Comparison of ENCODE assay signal across 19 cellular contexts in the genomic region with DNA sequence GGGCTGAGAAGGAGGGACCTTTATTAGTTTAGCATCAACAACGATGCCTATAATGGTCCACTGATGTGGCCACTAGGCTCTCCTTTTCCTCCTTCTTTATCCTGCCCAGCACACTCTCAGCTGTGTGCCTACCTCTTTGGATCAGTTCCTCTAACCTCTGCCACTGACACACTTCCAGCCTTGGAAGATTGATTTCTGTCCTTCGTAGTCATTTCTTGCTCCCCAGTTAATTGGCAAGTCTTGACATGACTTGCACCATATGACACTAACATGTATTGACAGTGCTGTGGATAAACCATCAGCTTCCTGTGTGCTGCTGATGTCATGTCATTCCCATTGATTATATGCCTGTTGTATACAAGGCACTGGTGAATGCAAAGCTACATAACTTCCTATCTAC.
DNase-seq lines count a peak whose midpoint lies in the region; ATAC-seq, FAIRE-seq and TF ChIP-seq lines count a peak whose summit lies in the region.
"Had no signal": no experiment of that assay in that cellular context is flagged by ENCODE, and none has a peak within 500 bp of the region (broad histone marks: within the 10 kb centered on the region; RNA-seq: fewer than 3 reads in every experiment).

No MANE protein-coding gene starts in this region.

- no peaks in the 10 kb centered on the region for H3K36me3 Mint-ChIP-seq in activated naive CD4-positive, alpha-beta T cell treated with anti-CD3 and anti-CD28 coated beads for 36 hours (ENCODE audit: low read depth)
- H3K36me3 Mint-ChIP-seq in activated naive CD4-positive, alpha-beta T cell treated with anti-CD3 and anti-CD28 coated beads, Interleukin-2, amount 10 ng/mL, durations not matched to agents 7 days and 5 days, result no peaks in the 10 kb centered on the region
- no peaks in the 10 kb centered on the region for H3K36me3 Mint-ChIP-seq in activated T-helper 17 cell treated with anti-CD3 and anti-CD28 coated beads, Interleukin-2, amount 50 U/mL, for 72 hours (ENCODE audit: low read depth)
- H3K36me3 Mint-ChIP-seq in activated T-helper 2 cell treated with anti-CD3 and anti-CD28 coated beads, Interferon-gamma antibody, Interleukin-2, Interleukin-4, amounts not matched to agents 10 μg/mL and 5 μg/mL and 100 μg/mL, durations not matched to agents 14 hours and 24 hours and 36 hours (ENCODE audit: low read depth), result no peaks in the 10 kb centered on the region

- no peaks in the 10 kb centered on the region for H3K9me3 ChIP-seq in osteoblast (ENCODE audit: low read depth, low read length)
- H3K9me3 ChIP-seq: A549, HAP-1 had no signal

- peak; percentile 23 for DNase-seq in activated naive CD4-positive, alpha-beta T cell treated with anti-CD3 and anti-CD28 coated beads for 36 hours
- no peak for DNase-seq in activated naive CD4-positive, alpha-beta T cell treated with anti-CD3 and anti-CD28 coated beads, Interleukin-2, amount 10 ng/mL, durations not matched to agents 7 days and 5 days
- DNase-seq in H54 (ENCODE audit: insufficient read length, low spot score), result no peak
- DNase-seq in osteoblast (ENCODE audit: insufficient read length, low spot score, missing footprints), result no peak
- no peak for DNase-seq in activated T-helper 2 cell treated with anti-CD3 and anti-CD28 coated beads, Interferon-gamma antibody, Interleukin-2, Interleukin-4, amounts not matched to agents 10 μg/mL and 5 μg/mL and 100 μg/mL, durations not matched to agents 14 hours and 24 hours and 36 hours (ENCODE audit: low spot score)
- DNase-seq in activated CD8-positive, alpha-beta memory T cell treated with anti-CD3 and anti-CD28 coated beads for 24 hours, result no peak
- no peak for DNase-seq in RKO (ENCODE audit: low spot score)
- DNase-seq: C1 segment of cervical spinal cord, DMS79 treated with DMSO at 0.1 percent for 48 hours, Karpas-422, MM.1S, NCI-H1092 treated with DMSO at 0.1 percent for 48 hours, NCI-H510A treated with DMSO at 0.1 percent for 48 hours, NCI-H82, PC-9 had no signal

- no peak overlapping the region for H3K4me3 ChIP-seq in osteoblast (ENCODE audit: insufficient read depth, low read length)
- H3K4me3 ChIP-seq: A549, HAP-1, PC-9 had no signal

- H3K4me1 ChIP-seq in osteoblast (ENCODE audit: insufficient read depth, low read length), result peaks cover 55% of the 10 kb centered on the region
- H3K4me1 ChIP-seq: HAP-1 had no signal

- no peaks in the 10 kb centered on the region for H4K20me1 ChIP-seq in osteoblast (ENCODE audit: insufficient read depth, low read length)

- H3K27me3 ChIP-seq in osteoblast (ENCODE audit: insufficient read depth, low read length), result no peaks in the 10 kb centered on the region

- CTCF ChIA-PET in activated naive CD4-positive, alpha-beta T cell treated with anti-CD3 and anti-CD28 coated beads for 36 hours (lab: Charles Lee), result interaction anchor here (0.6 kb wide), 1 partner anchor 585 kb away, joined by 3 read pairs; no protein-coding TSS in a partner anchor
- CTCF ChIA-PET in activated naive CD4-positive, alpha-beta T cell treated with anti-CD3 and anti-CD28 coated beads, Interleukin-2, amount 10 ng/mL, durations not matched to agents 7 days and 5 days (lab: Charles Lee), result no interaction called here

- TF ChIP-seq CTCF in osteoblast (IDR thresholded peaks at IDR 0.05; ENCODE audit: extremely low read depth, low read depth, low read length), result no peak

- peak overlapping the region; percentile 86 for H3K27ac ChIP-seq in osteoblast (ENCODE audit: low read depth, low read length)
- H3K27ac ChIP-seq: PC-9 had no signal

- no peaks in the 10 kb centered on the region for H3K27me3 Mint-ChIP-seq in activated naive CD4-positive, alpha-beta T cell treated with anti-CD3 and anti-CD28 coated beads for 36 hours (ENCODE audit: low read depth)
- H3K27me3 Mint-ChIP-seq in activated naive CD4-positive, alpha-beta T cell treated with anti-CD3 and anti-CD28 coated beads, Interleukin-2, amount 10 ng/mL, durations not matched to agents 7 days and 5 days, result no peaks in the 10 kb centered on the region
- H3K27me3 Mint-ChIP-seq in activated T-helper 17 cell treated with anti-CD3 and anti-CD28 coated beads, Interleukin-2, amount 50 U/mL, for 72 hours, result no peaks in the 10 kb centered on the region
- no peaks in the 10 kb centered on the region for H3K27me3 Mint-ChIP-seq in activated T-helper 2 cell treated with anti-CD3 and anti-CD28 coated beads, Interferon-gamma antibody, Interleukin-2, Interleukin-4, amounts not matched to agents 10 μg/mL and 5 μg/mL and 100 μg/mL, durations not matched to agents 14 hours and 24 hours and 36 hours (ENCODE audit: low read depth)

- H3K4me1 Mint-ChIP-seq in activated naive CD4-positive, alpha-beta T cell treated with anti-CD3 and anti-CD28 coated beads for 36 hours (ENCODE audit: low read depth), result peaks cover 21% of the 10 kb centered on the region
- H3K4me1 Mint-ChIP-seq in activated naive CD4-positive, alpha-beta T cell treated with anti-CD3 and anti-CD28 coated beads, Interleukin-2, amount 10 ng/mL, durations not matched to agents 7 days and 5 days, result peaks cover 11% of the 10 kb centered on the region
- H3K4me1 Mint-ChIP-seq in activated T-helper 17 cell treated with anti-CD3 and anti-CD28 coated beads, Interleukin-2, amount 50 U/mL, for 72 hours, result peaks cover 22% of the 10 kb centered on the region
- peaks cover 23% of the 10 kb centered on the region for H3K4me1 Mint-ChIP-seq in activated T-helper 2 cell treated with anti-CD3 and anti-CD28 coated beads, Interferon-gamma antibody, Interleukin-2, Interleukin-4, amounts not matched to agents 10 μg/mL and 5 μg/mL and 100 μg/mL, durations not matched to agents 14 hours and 24 hours and 36 hours (ENCODE audit: low read depth)

- ATAC-seq in activated T-helper 17 cell treated with anti-CD3 and anti-CD28 coated beads, Interleukin-2, amount 50 U/mL, for 72 hours (replicated peaks), result peak; percentile 87
- ATAC-seq: A549 had no signal

- no peaks in the 10 kb centered on the region for H3K79me2 ChIP-seq in osteoblast (ENCODE audit: insufficient read depth, low read length)

- FAIRE-seq in H54 (lab: Jason Lieb, UNC), result peak; percentile 20
- FAIRE-seq: A549, G401.6 had no signal

- H2AFZ ChIP-seq in osteoblast (ENCODE audit: low read length), result no peak overlapping the region
- H2AFZ ChIP-seq: PC-9 had no signal

- TF ChIP-seq POLR2A in H54 (IDR thresholded peaks at IDR 0.05; ENCODE audit: low read depth, low read length), result no peak

- H3K36me3 ChIP-seq in osteoblast (ENCODE audit: insufficient read depth, low read length), result no peaks in the 10 kb centered on the region
- H3K36me3 ChIP-seq: HAP-1 had no signal

- intact Hi-C loops in activated naive CD4-positive, alpha-beta T cell treated with anti-CD3 and anti-CD28 coated beads for 36 hours (cut with micrococcal nuclease), result no loop called here
- intact Hi-C loops in activated T-helper 2 cell treated with anti-CD3 and anti-CD28 coated beads, Interferon-gamma antibody, Interleukin-2, Interleukin-4, amounts not matched to agents 10 μg/mL and 5 μg/mL and 100 μg/mL, durations not matched to agents 14 hours and 24 hours and 36 hours (cut with micrococcal nuclease), result no loop called here

- no peaks in the 10 kb centered on the region for H3K9me3 Mint-ChIP-seq in activated naive CD4-positive, alpha-beta T cell treated with anti-CD3 and anti-CD28 coated beads for 36 hours
- no peaks in the 10 kb centered on the region for H3K9me3 Mint-ChIP-seq in activated naive CD4-positive, alpha-beta T cell treated with anti-CD3 and anti-CD28 coated beads, Interleukin-2, amount 10 ng/mL, durations not matched to agents 7 days and 5 days
- H3K9me3 Mint-ChIP-seq in activated T-helper 17 cell treated with anti-CD3 and anti-CD28 coated beads, Interleukin-2, amount 50 U/mL, for 72 hours, result no peaks in the 10 kb centered on the region
- peaks cover 4% of the 10 kb centered on the region for H3K9me3 Mint-ChIP-seq in activated T-helper 2 cell treated with anti-CD3 and anti-CD28 coated beads, Interferon-gamma antibody, Interleukin-2, Interleukin-4, amounts not matched to agents 10 μg/mL and 5 μg/mL and 100 μg/mL, durations not matched to agents 14 hours and 24 hours and 36 hours

- H3K4me2 ChIP-seq in osteoblast (ENCODE audit: insufficient read depth, low read length), result no peak overlapping the region
- H3K4me2 ChIP-seq: A549, PC-9 had no signal

- no peak overlapping the region for H3K4me3 Mint-ChIP-seq in activated naive CD4-positive, alpha-beta T cell treated with anti-CD3 and anti-CD28 coated beads for 36 hours
- no peak overlapping the region for H3K4me3 Mint-ChIP-seq in activated naive CD4-positive, alpha-beta T cell treated with anti-CD3 and anti-CD28 coated beads, Interleukin-2, amount 10 ng/mL, durations not matched to agents 7 days and 5 days
- H3K4me3 Mint-ChIP-seq in activated T-helper 17 cell treated with anti-CD3 and anti-CD28 coated beads, Interleukin-2, amount 50 U/mL, for 72 hours, result peak overlapping the region; percentile 22
- no peak overlapping the region for H3K4me3 Mint-ChIP-seq in activated T-helper 2 cell treated with anti-CD3 and anti-CD28 coated beads, Interferon-gamma antibody, Interleukin-2, Interleukin-4, amounts not matched to agents 10 μg/mL and 5 μg/mL and 100 μg/mL, durations not matched to agents 14 hours and 24 hours and 36 hours (ENCODE audit: low read depth)

- no peak overlapping the region for H3K27ac Mint-ChIP-seq in activated naive CD4-positive, alpha-beta T cell treated with anti-CD3 and anti-CD28 coated beads for 36 hours
- H3K27ac Mint-ChIP-seq in activated naive CD4-positive, alpha-beta T cell treated with anti-CD3 and anti-CD28 coated beads, Interleukin-2, amount 10 ng/mL, durations not matched to agents 7 days and 5 days, result no peak overlapping the region
- H3K27ac Mint-ChIP-seq in activated T-helper 17 cell treated with anti-CD3 and anti-CD28 coated beads, Interleukin-2, amount 50 U/mL, for 72 hours, result peak overlapping the region; percentile 66
- no peak overlapping the region for H3K27ac Mint-ChIP-seq in activated T-helper 2 cell treated with anti-CD3 and anti-CD28 coated beads, Interferon-gamma antibody, Interleukin-2, Interleukin-4, amounts not matched to agents 10 μg/mL and 5 μg/mL and 100 μg/mL, durations not matched to agents 14 hours and 24 hours and 36 hours
